In the genomic region with DNA sequence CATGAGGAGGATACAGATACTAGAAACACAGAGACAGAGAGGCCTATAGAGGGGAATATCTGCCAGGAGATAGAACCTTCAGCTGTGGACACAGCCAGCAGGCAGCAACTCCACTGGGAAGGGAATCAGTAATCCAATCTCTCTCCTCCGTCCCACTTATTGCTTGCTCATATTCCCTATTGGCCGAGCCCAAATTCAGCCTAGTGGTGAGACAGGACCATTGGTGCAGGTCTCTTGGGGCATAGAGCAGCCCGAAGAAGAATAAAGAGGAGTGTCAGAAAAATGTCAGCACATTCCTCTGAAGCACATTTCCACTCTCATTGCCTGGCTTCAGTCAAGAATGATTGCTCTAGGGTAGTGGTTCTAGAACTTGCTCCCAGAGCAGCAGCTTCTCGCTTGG, we compare ENCODE assay signal across 25 cellular contexts.
"Had no signal": no experiment of that assay in that cellular context is flagged by ENCODE, and none has a peak within 500 bp of the region (broad histone marks: within the 10 kb centered on the region; RNA-seq: fewer than 3 reads in every experiment).

No MANE protein-coding gene starts in this region.

- H3K4me3 Mint-ChIP-seq: immature natural killer cell; naive B cell; nephron; stimulated activated effector memory CD8-positive, alpha-beta T cell treated with anti-CD3 and anti-CD28 coated beads, Interleukin-12 subunit alpha, Interleukin-12 subunit beta, amount 100 ng/mL, for 72 hours had no signal

- H3K4me1 Mint-ChIP-seq: immature natural killer cell; naive B cell; stimulated activated effector memory CD8-positive, alpha-beta T cell treated with anti-CD3 and anti-CD28 coated beads, Interleukin-12 subunit alpha, Interleukin-12 subunit beta, amount 100 ng/mL, for 72 hours had no signal

- H3K27me3 ChIP-seq: colonic mucosa, foreskin keratinocyte, heart left ventricle, right lobe of liver, suprapubic skin, thyroid gland, upper lobe of left lung, uterus had no signal

- H3K4me1 ChIP-seq: colonic mucosa, foreskin keratinocyte, heart left ventricle, psoas muscle, right lobe of liver, suprapubic skin, thyroid gland, upper lobe of left lung, uterus had no signal

- H3K27ac ChIP-seq: colonic mucosa, foreskin keratinocyte, heart left ventricle, psoas muscle, right lobe of liver, suprapubic skin, thyroid gland, upper lobe of left lung, uterus had no signal

- H3K36me3 ChIP-seq: colonic mucosa, heart left ventricle, right lobe of liver, suprapubic skin, thyroid gland, upper lobe of left lung, uterus had no signal

- H3K36me3 Mint-ChIP-seq: immature natural killer cell; naive B cell; stimulated activated effector memory CD8-positive, alpha-beta T cell treated with anti-CD3 and anti-CD28 coated beads, Interleukin-12 subunit alpha, Interleukin-12 subunit beta, amount 100 ng/mL, for 72 hours had no signal

- H3K27me3 Mint-ChIP-seq: naive B cell had no signal

- H3K9me3 ChIP-seq: colonic mucosa, heart left ventricle, psoas muscle, right lobe of liver, suprapubic skin, thyroid gland, upper lobe of left lung, uterus had no signal

- H3K9me3 Mint-ChIP-seq: nephron had no signal

- H3K4me3 ChIP-seq: colonic mucosa, heart left ventricle, lung, psoas muscle, right lobe of liver, suprapubic skin, thyroid gland, upper lobe of left lung, uterus had no signal

- DNase-seq: colonic mucosa; dermis blood vessel endothelial cell; erythroblast; foreskin keratinocyte; heart left ventricle; hippocampal formation; immature natural killer cell; kidney; left cardiac atrium; left ventricle myocardium superior; mesenchymal stem cell; naive B cell; psoas muscle; retina; right lobe of liver; stimulated activated CD4-positive, alpha-beta T cell treated with anti-CD3 and anti-CD28 coated beads, Interleukin-4, amount 100 ng/mL, for 1 hour; stimulated activated CD8-positive, alpha-beta memory T cell treated with anti-CD3 and anti-CD28 coated beads, Interleukin-4, amount 100 ng/mL, for 48 hours; stimulated activated naive CD8-positive, alpha-beta T cell treated with anti-CD3 and anti-CD28 coated beads, Interleukin-15, Interleukin-2, amounts not matched to agents 100 U/mL and 50 U/mL, for 24 hours; thyroid gland; upper lobe of left lung; uterus had no signal

- ATAC-seq: foreskin keratinocyte; heart left ventricle; left cardiac atrium; left ventricle myocardium superior; psoas muscle; right lobe of liver; stimulated activated effector memory CD8-positive, alpha-beta T cell treated with anti-CD3 and anti-CD28 coated beads, Interleukin-12 subunit alpha, Interleukin-12 subunit beta, amount 100 ng/mL, for 72 hours; stimulated activated naive CD8-positive, alpha-beta T cell treated with anti-CD3 and anti-CD28 coated beads, Interleukin-15, Interleukin-2, amounts not matched to agents 100 U/mL and 50 U/mL, for 24 hours had no signal

- H3K27ac Mint-ChIP-seq: immature natural killer cell; naive B cell; nephron; stimulated activated effector memory CD8-positive, alpha-beta T cell treated with anti-CD3 and anti-CD28 coated beads, Interleukin-12 subunit alpha, Interleukin-12 subunit beta, amount 100 ng/mL, for 72 hours had no signal
